25 cellular contexts compared by ENCODE assay signal in genomic region chrX:44544036-44544435, GRCh38.
"Had no signal": no experiment of that assay in that cellular context is flagged by ENCODE, and none has a peak within 500 bp of the region (broad histone marks: within the 10 kb centered on the region; RNA-seq: fewer than 3 reads in every experiment).

No MANE protein-coding gene starts in this region.

- DNase-seq: activated CD4-positive, alpha-beta memory T cell treated with anti-CD3 and anti-CD28 coated beads, Interleukin-2, amount 10 ng/mL, durations not matched to agents 7 days and 5 days; activated CD4-positive, alpha-beta T cell treated with anti-CD3 and anti-CD28 coated beads, Interleukin-2, amount 50 U/mL, for 1 hour; activated gamma-delta T cell; activated naive CD4-positive, alpha-beta T cell treated with anti-CD3 and anti-CD28 coated beads for 36 hours; activated T-cell treated with anti-CD3 and anti-CD28 coated beads for 4 hours; activated T-cell treated with anti-CD3 and anti-CD28 coated beads, Interleukin-2, amount 50 U/mL, for 48 hours; cerebellar nuclear complex; Karpas-422; NCI-H1048; NCI-H1417; NCI-H1694; NCI-H2029 treated with DMSO at 0.1 percent for 48 hours; NCI-H345; NCI-H510A; NCI-H526 treated with DMSO at 0.1 percent for 48 hours; NCI-H82; Peyer's patch; Right ventricle myocardium superior; SJCRH30; SK-N-SH had no signal

- H3K36me3 Mint-ChIP-seq: activated naive CD8-positive, alpha-beta T cell had no signal

- H3K9me3 Mint-ChIP-seq: activated CD4-positive, alpha-beta memory T cell treated with anti-CD3 and anti-CD28 coated beads, Interleukin-2, amount 10 ng/mL, durations not matched to agents 7 days and 5 days; activated naive CD4-positive, alpha-beta T cell treated with anti-CD3 and anti-CD28 coated beads for 36 hours; activated T-helper 17 cell treated with anti-CD3 and anti-CD28 coated beads, Interleukin-2, amount 50 U/mL, for 72 hours; T-helper 1 cell treated with Interleukin-12 subunit alpha and Interleukin-12 subunit beta and Interleukin-4 antibody, amounts not matched to agents 30 μg/mL and 1 μg/mL, for 36 hours; WTC11 had no signal

- H3K9ac ChIP-seq: SK-N-SH had no signal

- H3K36me3 ChIP-seq: Peyer's patch, SJCRH30 had no signal

- H3K27me3 ChIP-seq: Peyer's patch, SJCRH30 had no signal

- H3K4me3 ChIP-seq: Peyer's patch had no signal

- H3K27me3 Mint-ChIP-seq: activated CD4-positive, alpha-beta memory T cell treated with anti-CD3 and anti-CD28 coated beads, Interleukin-2, amount 10 ng/mL, durations not matched to agents 7 days and 5 days; activated naive CD8-positive, alpha-beta T cell; activated T-helper 17 cell treated with anti-CD3 and anti-CD28 coated beads, Interleukin-2, amount 50 U/mL, for 72 hours had no signal

- H3K9me3 ChIP-seq: Peyer's patch, SJCRH30, SK-N-SH had no signal

- ATAC-seq: activated T-helper 17 cell treated with anti-CD3 and anti-CD28 coated beads, Interleukin-2, amount 50 U/mL, for 72 hours; WTC11 had no signal

- H3K4me1 ChIP-seq: Peyer's patch, SJCRH30 had no signal

- H3K27ac Mint-ChIP-seq: activated CD4-positive, alpha-beta memory T cell treated with anti-CD3 and anti-CD28 coated beads, Interleukin-2, amount 10 ng/mL, durations not matched to agents 7 days and 5 days; T-helper 1 cell treated with Interleukin-12 subunit alpha and Interleukin-12 subunit beta and Interleukin-4 antibody, amounts not matched to agents 30 μg/mL and 1 μg/mL, for 36 hours had no signal

- H3K27ac ChIP-seq: Peyer's patch, RWPE1, SJCRH30 had no signal
